Comparison of ENCODE assay signal across 22 cellular contexts in genomic region chr11:23278121-23278520, GRCh38.
A peak's percentile ranks its signal among the peaks of the same experiment; 100 is the strongest.
DNase-seq lines count a peak whose midpoint lies in the region; TF ChIP-seq lines count a peak whose summit lies in the region.
"Had no signal": no experiment of that assay in that cellular context is flagged by ENCODE, and none has a peak within 500 bp of the region (broad histone marks: within the 10 kb centered on the region; RNA-seq: fewer than 3 reads in every experiment).

No MANE protein-coding gene starts in this region.

- no peak overlapping the region for H3K4me3 Mint-ChIP-seq in activated naive CD8-positive, alpha-beta T cell treated with anti-CD3 and anti-CD28 coated beads for 36 hours
- H3K4me3 Mint-ChIP-seq: naive thymus-derived CD8-positive, alpha-beta T cell; T-helper 1 cell treated with Interleukin-12 subunit alpha and Interleukin-12 subunit beta and Interleukin-4 antibody, amounts not matched to agents 30 μg/mL and 1 μg/mL, for 36 hours; WTC11 had no signal

- H3K4me3 ChIP-seq in epithelial cell of proximal tubule (ENCODE audit: low read depth, low read length): no peak overlapping the region
- H3K4me3 ChIP-seq: BLaER1 treated with 17β-estradiol and CSF1 and Interleukin-3, amounts not matched to agents 10 nM and 100 nM; skin epidermis had no signal

- no peaks in the 10 kb centered on the region for H3K9me3 Mint-ChIP-seq in activated naive CD8-positive, alpha-beta T cell treated with anti-CD3 and anti-CD28 coated beads for 36 hours
- H3K9me3 Mint-ChIP-seq: T-helper 1 cell treated with Interleukin-12 subunit alpha and Interleukin-12 subunit beta and Interleukin-4 antibody, amounts not matched to agents 30 μg/mL and 1 μg/mL, for 36 hours; WTC11 had no signal

- no peaks in the 10 kb centered on the region for H3K4me1 Mint-ChIP-seq in activated naive CD8-positive, alpha-beta T cell treated with anti-CD3 and anti-CD28 coated beads for 36 hours
- H3K4me1 Mint-ChIP-seq: naive thymus-derived CD8-positive, alpha-beta T cell had no signal

- DNase-seq in GM03348 (ENCODE audit: low spot score): peak; percentile 62
- peak; percentile 14 for DNase-seq in RKO (ENCODE audit: low spot score)
- peak; percentile 7 for DNase-seq in epithelial cell of proximal tubule (ENCODE audit: low read depth)
- peak; percentile 58 for DNase-seq in non-pigmented ciliary epithelial cell (ENCODE audit: low read depth)
- no peak for DNase-seq in substantia nigra (lab: John Stamatoyannopoulos, UW)
- DNase-seq in NCI-H2081 (lab: John Stamatoyannopoulos, UW): no peak
- no peak for DNase-seq in activated naive CD8-positive, alpha-beta T cell treated with anti-CD3 and anti-CD28 coated beads for 36 hours
- no peak for DNase-seq in anterior cingulate cortex (lab: John Stamatoyannopoulos, UW)
- DNase-seq: DMS 273 treated with DMSO at 0.1 percent for 48 hours; head of caudate nucleus; naive thymus-derived CD8-positive, alpha-beta T cell; NCI-H146; NK-92 treated with Interleukin-12 subunit alpha and Interleukin-12 subunit beta, amount 100 ng/mL, for 24 hours; posterior cingulate gyrus; Right ventricle myocardium superior; stimulated activated CD4-positive, alpha-beta T cell treated with anti-CD3 and anti-CD28 coated beads, Interleukin-4, amount 100 ng/mL, for 4 hours; stimulated activated CD8-positive, alpha-beta memory T cell treated with anti-CD3 and anti-CD28 coated beads, Interleukin-4, amount 100 ng/mL, for 48 hours had no signal

- no peaks in the 10 kb centered on the region for H3K27me3 Mint-ChIP-seq in activated naive CD8-positive, alpha-beta T cell treated with anti-CD3 and anti-CD28 coated beads for 36 hours
- H3K27me3 Mint-ChIP-seq: naive thymus-derived CD8-positive, alpha-beta T cell had no signal

- no peak overlapping the region for H3K27ac ChIP-seq in substantia nigra (ENCODE audit: low read depth, low read length, poor library complexity, severe bottlenecking)
- H3K27ac ChIP-seq: BLaER1 treated with 17β-estradiol and CSF1 and Interleukin-3, amounts not matched to agents 10 nM and 100 nM; skin epidermis had no signal

- no peak overlapping the region for H3K27ac Mint-ChIP-seq in activated naive CD8-positive, alpha-beta T cell treated with anti-CD3 and anti-CD28 coated beads for 36 hours
- H3K27ac Mint-ChIP-seq: activated T-helper 2 cell treated with anti-CD3 and anti-CD28 coated beads, Interferon-gamma antibody, Interleukin-2, Interleukin-4, amounts not matched to agents 10 μg/mL and 5 μg/mL and 100 μg/mL, durations not matched to agents 14 hours and 24 hours and 36 hours; naive thymus-derived CD8-positive, alpha-beta T cell; T-helper 1 cell treated with Interleukin-12 subunit alpha and Interleukin-12 subunit beta and Interleukin-4 antibody, amounts not matched to agents 30 μg/mL and 1 μg/mL, for 36 hours; WTC11 had no signal

- no peaks in the 10 kb centered on the region for H3K36me3 Mint-ChIP-seq in activated naive CD8-positive, alpha-beta T cell treated with anti-CD3 and anti-CD28 coated beads for 36 hours
- H3K36me3 Mint-ChIP-seq: naive thymus-derived CD8-positive, alpha-beta T cell; WTC11 had no signal

- no peak for TF ChIP-seq CTCF in epithelial cell of proximal tubule (conservative IDR thresholded peaks at IDR 0.05; ENCODE audit: low read depth, low read length)

Comparison
In these comparisons a context has a peak if more than half of its experiments do, and no peak if none do; other contexts are left out.
1. DNase-seq: peak in GM03348 (single experiment), RKO (single experiment), epithelial cell of proximal tubule (single experiment) and non-pigmented ciliary epithelial cell (single experiment); none in substantia nigra (0 of 49), NCI-H2081 (0 of 2), activated naive CD8-positive, alpha-beta T cell treated with anti-CD3 and anti-CD28 coated beads for 36 hours (single experiment) and anterior cingulate cortex (0 of 58).